ENCODE assay signal across 8 cellular contexts in the genomic region with DNA sequence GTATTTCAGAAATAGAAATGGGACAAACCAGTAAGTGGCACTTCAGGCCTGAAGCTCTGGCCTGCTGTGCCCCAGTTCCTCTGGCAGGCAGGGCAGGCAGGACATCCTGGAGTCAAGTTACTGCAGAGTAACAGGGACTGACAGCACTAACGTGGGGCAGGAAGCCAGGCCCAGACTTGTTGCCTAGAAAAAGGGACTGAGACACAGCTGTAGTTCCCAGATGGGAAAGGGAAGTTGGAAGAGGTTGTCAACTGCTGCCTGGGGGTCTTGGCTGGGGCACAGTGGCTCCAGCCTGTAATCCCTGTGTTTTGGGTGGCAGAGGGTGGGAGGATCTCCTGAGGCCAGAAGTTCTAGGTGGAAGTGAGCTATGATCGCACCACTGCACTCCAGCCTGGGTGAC.
DNase-seq lines count a peak whose midpoint lies in the region; ATAC-seq and TF ChIP-seq lines count a peak whose summit lies in the region.

No MANE protein-coding gene starts in this region.

- peak; percentile 31 for DNase-seq in AG09309 (ENCODE audit: low read depth)
- DNase-seq in cardiac fibroblast (ENCODE audit: low read depth in 2 of 2) = peak; percentile 46 to 54
- peak in 1 of 2 donors; percentile 79 for DNase-seq in left lung
- DNase-seq in KG1 (lab: John Stamatoyannopoulos, UW) = no peak
- DNase-seq in OCI-M1 (lab: John Stamatoyannopoulos, UW) = no peak
- DNase-seq in activated gamma-delta T cell (lab: John Stamatoyannopoulos, UW) = no peak

- H3K27me3 ChIP-seq in left lung = no peaks in the 10 kb centered on the region

- H3K9me3 ChIP-seq in left lung = no peaks in the 10 kb centered on the region

- peaks cover 0 to 7% of the 10 kb centered on the region in 2 donors for H3K36me3 ChIP-seq in left lung

- peaks cover 9 to 14% of the 10 kb centered on the region in 2 donors for H3K4me1 ChIP-seq in left lung

- TF ChIP-seq EP300 in Ishikawa (IDR thresholded peaks at IDR 0.05; ENCODE audit: borderline replicate concordance) = peak; percentile 67; the same call in 1 of the 2 replicates

- H3K27ac ChIP-seq in left lung = peak overlapping the region; percentile 23 to 35

- peak; percentile 91 for ATAC-seq in left lung
- no peak for ATAC-seq in GM21717 (IDR thresholded peaks at IDR 0.05; ENCODE audit: unreplicated experiment)

- H3K4me3 ChIP-seq in AG09309 (ENCODE audit: control insufficient read depth, low read depth, low read length) (no peak overlapping the region), cardiac fibroblast (replicated peaks in 1 of 2; ENCODE audit: low read depth in 2 of 2, low read length in 2 of 2) (no peak overlapping the region), left lung (no peak overlapping the region)

- TF ChIP-seq RAD21 in Ishikawa (IDR thresholded peaks at IDR 0.05; ENCODE audit: low read depth) = peak; percentile 23; the same call in 1 of the 2 replicates

- no peak for TF ChIP-seq CTCF in AG09309 (IDR thresholded peaks at IDR 0.05; ENCODE audit: control insufficient read depth, insufficient read depth, low read depth, low read length, missing control alignments)
- TF ChIP-seq CTCF in cardiac fibroblast (IDR thresholded peaks at IDR 0.05; ENCODE audit: low read depth, low read length) = no peak
- TF ChIP-seq CTCF in left lung (IDR thresholded peaks at IDR 0.05) = no peak

- intact Hi-C loops in left lung (cut with DNase I) = loop anchor here in 1 of 2 donors (10.0 kb wide), 2 partner anchors 52 to 112 kb away; no protein-coding TSS in a partner anchor

TF ChIP-seq in Ishikawa, 13 proteins besides CTCF, POLR2A, EP300 and RAD21:
- TF ChIP-seq CEBPB (IDR thresholded peaks at IDR 0.05) (no peak), MAX (IDR thresholded peaks at IDR 0.05) (0 out of 2 replicates have a peak, but pooled peaks have one; percentile 12), TAF1 (IDR thresholded peaks at IDR 0.05; ENCODE audit: low read depth) (no peak), NFIC (IDR thresholded peaks at IDR 0.05) (peak; percentile 68), ZBTB7A (IDR thresholded peaks at IDR 0.05; ENCODE audit: low read depth) (no peak), USF1 (IDR thresholded peaks at IDR 0.05) (no peak), EGR1 (IDR thresholded peaks at IDR 0.05) (no peak), YY1 (IDR thresholded peaks at IDR 0.05; ENCODE audit: low read depth) (no peak), TCF12 (IDR thresholded peaks at IDR 0.05; ENCODE audit: low read depth) (peak; percentile 66; the same call in 1 of the 2 replicates), TEAD4 (IDR thresholded peaks at IDR 0.05) (0 out of 2 replicates have a peak, but pooled peaks have one; percentile 29)
TF ChIP-seq in Ishikawa: peak in this region for 4.

Comparison
In these comparisons a context has a peak if more than half of its experiments do, and no peak if none do; other contexts are left out.
1. DNase-seq: peak in AG09309 (single experiment) and cardiac fibroblast (2 of 2); none in KG1 (single experiment), OCI-M1 (single experiment) and activated gamma-delta T cell (single experiment).